In genomic region chr19:13905634-13906524, GRCh38 we compare ENCODE assay signal across 8 cellular contexts. TPM values are rescaled to one million over a fixed set of nuclear protein-coding genes. Genes with fewer than 3 reads are reported as not detected.
A peak's percentile ranks its signal among the peaks of the same experiment; 100 is the strongest.
DNase-seq lines count a peak whose midpoint lies in the region; ATAC-seq and TF ChIP-seq lines count a peak whose summit lies in the region.

BRME1 (minus strand) TSS chr19:13906117; CDS start chr19:13904892, 1,225 bp downstream.
CC2D1A (plus strand) TSS chr19:13906201; CDS start chr19:13906442, 241 bp downstream.

- WGBS in prostate gland = 8% methylated on average over 77 of the region's 87 CpGs

- H3K4me1 Mint-ChIP-seq in T-cell = peaks cover 14 to 25% (median 17%) of the 10 kb centered on the region in 3 donors

- TF ChIP-seq POLR2A in GM10847 (IDR thresholded peaks at IDR 0.05; ENCODE audit: extremely low read depth, insufficient read length) = peak; percentile 59
- peak; percentile 69 for TF ChIP-seq POLR2A in prostate gland (IDR thresholded peaks at IDR 0.05)

- peak within 1 kb of the TSS; percentile 76 to 85 for H3K27ac Mint-ChIP-seq in T-cell

- no peaks in the 10 kb centered on the region for H3K9me3 ChIP-seq in left ventricle myocardium inferior (replicated peaks)
- H3K9me3 ChIP-seq in prostate gland = no peaks in the 10 kb centered on the region

- H3K27me3 ChIP-seq in left ventricle myocardium inferior (ENCODE audit: low read depth) = no peaks in the 10 kb centered on the region
- H3K27me3 ChIP-seq in prostate gland (replicated peaks; ENCODE audit: insufficient read depth) = no peaks in the 10 kb centered on the region

- peak within 1 kb of the TSS; percentile 96 for H3K4me3 ChIP-seq in left ventricle myocardium inferior
- H3K4me3 ChIP-seq in prostate gland = peak within 1 kb of the TSS; percentile 85 to 94

- peak within 1 kb of the TSS; percentile 74 for H3K27ac ChIP-seq in left ventricle myocardium inferior (replicated peaks)
- peak within 1 kb of the TSS; percentile 80 to 82 for H3K27ac ChIP-seq in prostate gland

- intact Hi-C loops in left ventricle myocardium inferior (cut with micrococcal nuclease) = no loop called here
- intact Hi-C loops in prostate gland (cut with DNase I) = no loop called here

- CTCF ChIA-PET in T-cell (lab: Charles Lee) = interaction anchor here in 1 of 2 donors (0.7 to 0.9 kb wide), 3 partner anchors 19 to 27 kb away, joined by 4 to 5 read pairs (median 4); no protein-coding TSS in a partner anchor

- peaks cover 27% of the 10 kb centered on the region for H3K4me1 ChIP-seq in left ventricle myocardium inferior
- no peaks in the 10 kb centered on the region for H3K4me1 ChIP-seq in prostate gland (replicated peaks)

- peak within 1 kb of the TSS; percentile 78 to 85 (median 83) for H3K4me3 Mint-ChIP-seq in T-cell

- H3K36me3 ChIP-seq in left ventricle myocardium inferior (peaks cover 15% of the 10 kb centered on the region), prostate gland (peaks cover 0 to 2% of the 10 kb centered on the region in 2 donors)

- peaks cover 9% of the 10 kb centered on the region for H3K36me3 Mint-ChIP-seq in T-cell

- POLR2A ChIA-PET in T-cell (lab: Charles Lee) = no interaction called here

- ATAC-seq in HG02623 (IDR thresholded peaks at IDR 0.05; ENCODE audit: unreplicated experiment) (peak; percentile 73), T-cell (replicated peaks in 1 of 4) (peak; percentile 99 to 100 (median 99))

- H3K27me3 Mint-ChIP-seq in T-cell = no peaks in the 10 kb centered on the region

- H3K9me3 Mint-ChIP-seq in T-cell = no peaks in the 10 kb centered on the region

- no peak for TF ChIP-seq CTCF in left ventricle myocardium inferior (IDR thresholded peaks at IDR 0.05; ENCODE audit: borderline replicate concordance)
- peak in 2 of 4 experiments; percentile 18 to 41 for TF ChIP-seq CTCF in prostate gland (IDR thresholded peaks at IDR 0.05)

- DNase-seq in NCI-H1417 treated with DMSO at 0.1 percent for 48 hours (lab: John Stamatoyannopoulos, UW) (peak; percentile 83), T-cell (peak; percentile 84 to 95 (median 92)), amniotic epithelial cell (ENCODE audit: low read depth) (peak; percentile 78), left ventricle myocardium inferior (peak; percentile 94), prostate gland (ENCODE audit: low spot score) (peak; percentile 90), ureter (ENCODE audit: low spot score) (peak; percentile 93)

RNA-seq across cellular contexts. Expression of gene BRME1, which starts in this region (rescaled TPM):
- total RNA-seq in T-cell (1 to 10 TPM; 1.3 to 3.6 (median 1.7) TPM), left ventricle myocardium inferior (0.82 TPM), prostate gland (10 to 100 TPM in 1 of 2 donors, 1 to 10 TPM in 1; 2.0 to 12.6 TPM), ureter (3.3 TPM)

RNA-seq across cellular contexts. Expression of gene CC2D1A, which starts in this region (rescaled TPM):
- total RNA-seq in T-cell = 10 to 100 TPM; 25.9 to 41.3 (median 37.4) TPM
- 20.1 TPM for total RNA-seq in left ventricle myocardium inferior
- 10 to 100 TPM; 40.9 to 64.8 TPM for total RNA-seq in prostate gland
- total RNA-seq in ureter = 57.2 TPM

Comparison
In these comparisons a context has a peak if more than half of its experiments do, and no peak if none do; other contexts are left out.
1. Peak in every context shown above with its lines: DNase-seq, ATAC-seq, H3K4me3 ChIP-seq and H3K27ac ChIP-seq.